Comparison of ENCODE assay signal across 8 cellular contexts in genomic region chr22:37808294-37808657, GRCh38. TPM values are rescaled to one million over a fixed set of nuclear protein-coding genes. Genes with fewer than 3 reads are reported as not detected.
DNase-seq lines count a peak whose midpoint lies in the region; ATAC-seq, FAIRE-seq and TF ChIP-seq lines count a peak whose summit lies in the region.

No MANE protein-coding gene starts in this region.

- TF ChIP-seq POLR2A in endothelial cell of umbilical vein (IDR thresholded peaks at IDR 0.05; ENCODE audit: low read depth, low read length): no peak

- H3K27ac ChIP-seq in OCI-LY3 (ENCODE audit: low read length) (no peak overlapping the region), endothelial cell of umbilical vein (ENCODE audit: insufficient read depth, low read depth, low read length) (peak overlapping the region; percentile 25), neutrophil (no peak overlapping the region)

- H4K20me1 ChIP-seq in OCI-LY3 (ENCODE audit: insufficient read depth, low read length) (no peaks in the 10 kb centered on the region), endothelial cell of umbilical vein (replicated peaks; ENCODE audit: control insufficient read depth, extremely low read depth, insufficient read depth, low read length) (no peaks in the 10 kb centered on the region)

- no TSS peak for BruUV-seq in endothelial cell of umbilical vein (replicated peaks; lab: Mats Ljungman, UMichigan)

- DNase-seq in D721Med (ENCODE audit: insufficient read length, low spot score) (peak; percentile 1), endothelial cell of umbilical vein (ENCODE audit: low read depth, low spot score) (no peak), Kasumi-1 (lab: John Stamatoyannopoulos, UW) (no peak), SIG-M5 (lab: John Stamatoyannopoulos, UW) (no peak)

- TF ChIP-seq CTCF in D721Med (IDR thresholded peaks at IDR 0.05; ENCODE audit: insufficient read depth, missing control alignments): no peak
- no peak for TF ChIP-seq CTCF in OCI-LY3 (IDR thresholded peaks at IDR 0.05; ENCODE audit: low read depth, low read length)
- no peak for TF ChIP-seq CTCF in endothelial cell of umbilical vein (IDR thresholded peaks at IDR 0.05; ENCODE audit: extremely low read depth in 1 of 2, insufficient read depth in 1 of 2, low read depth in 1 of 2, low read length in 2 of 2)
- TF ChIP-seq CTCF in neutrophil (IDR thresholded peaks at IDR 0.05): no peak

- POLR2A ChIA-PET in endothelial cell of umbilical vein (lab: Charles Lee): interaction anchor here (2.2 kb wide), 1 partner anchor 9 kb away, joined by 5 read pairs; no protein-coding TSS in a partner anchor

- H3K4me2 ChIP-seq in OCI-LY3 (ENCODE audit: low read length) (peak overlapping the region; percentile 87), endothelial cell of umbilical vein (ENCODE audit: insufficient read depth, low read length) (peak overlapping the region; percentile 87)

- no peaks in the 10 kb centered on the region for H3K79me2 ChIP-seq in OCI-LY3 (ENCODE audit: low read length)
- peaks cover 13% of the 10 kb centered on the region for H3K79me2 ChIP-seq in endothelial cell of umbilical vein (ENCODE audit: control insufficient read depth, insufficient read depth, low read length)

- H3K27me3 ChIP-seq in OCI-LY3 (ENCODE audit: low read depth, low read length) (peaks cover 18% of the 10 kb centered on the region), endothelial cell of umbilical vein (ENCODE audit: control insufficient read depth in 2 of 2, insufficient read depth in 2 of 2, low read length in 2 of 2) (no peaks in the 10 kb centered on the region), neutrophil (peaks cover 62% of the 10 kb centered on the region)

- intact Hi-C loops in endothelial cell of umbilical vein (cut with micrococcal nuclease): loop anchor here (2.0 kb wide), 1 partner anchor 41 kb away; the partner anchor contains the start of gene EIF3L

- dilution Hi-C loops in endothelial cell of umbilical vein (cut with MboI; ENCODE audit: extremely low pct_ligation_motif_present, low sequenced_read_pairs): no loop called here

- H3K9me3 ChIP-seq in OCI-LY3 (ENCODE audit: insufficient read depth, low read length) (no peaks in the 10 kb centered on the region), endothelial cell of umbilical vein (replicated peaks; ENCODE audit: control insufficient read depth, insufficient read depth, low read length) (no peaks in the 10 kb centered on the region), neutrophil (no peaks in the 10 kb centered on the region)

- FAIRE-seq in D721Med (lab: Jason Lieb, UNC) (no peak), endothelial cell of umbilical vein (lab: Jason Lieb, UNC) (no peak)

- H3K4me1 ChIP-seq in OCI-LY3 (ENCODE audit: low read length): peaks cover 9% of the 10 kb centered on the region; the same call in 1 of the 2 replicates
- peaks cover 24% of the 10 kb centered on the region for H3K4me1 ChIP-seq in endothelial cell of umbilical vein (ENCODE audit: control insufficient read depth, extremely low read depth, insufficient read depth, low read length)
- H3K4me1 ChIP-seq in neutrophil (ENCODE audit: control insufficient read depth in 1 of 2, insufficient read depth in 1 of 2, low read depth in 1 of 2, low read length in 1 of 2): peaks cover 39 to 50% of the 10 kb centered on the region in 2 experiments

- no peak for ATAC-seq in HG02642 (IDR thresholded peaks at IDR 0.05; ENCODE audit: poor library complexity, unreplicated experiment)
- no peak for ATAC-seq in GM18517 (IDR thresholded peaks at IDR 0.05; ENCODE audit: unreplicated experiment)

- H2AFZ ChIP-seq in OCI-LY3 (ENCODE audit: low read depth, low read length) (peak overlapping the region; percentile 74), endothelial cell of umbilical vein (ENCODE audit: low read depth, low read length) (peak overlapping the region; percentile 82)

- H3K4me3 ChIP-seq in OCI-LY3 (ENCODE audit: low read length) (peak overlapping the region; percentile 83), endothelial cell of umbilical vein (replicated peaks in 1 of 3; ENCODE audit: insufficient read depth in 1 of 3, low read depth in 1 of 3, low read length in 3 of 3) (peak overlapping the region; percentile 57 to 72 (median 66)), neutrophil (ENCODE audit: low read depth in 1 of 2, low read length in 1 of 2) (peak overlapping the region; percentile 63 to 78)

- CTCF ChIA-PET in endothelial cell of umbilical vein (lab: Charles Lee): interaction anchor here (1.1 to 4.2 kb wide), 6 partner anchors 9 to 165 kb away, joined by 3 to 35 read pairs (median 4); no protein-coding TSS in a partner anchor

- H3K9ac ChIP-seq in OCI-LY3 (ENCODE audit: low read length): peak overlapping the region; percentile 64
- H3K9ac ChIP-seq in endothelial cell of umbilical vein (replicated peaks; ENCODE audit: extremely low read depth, insufficient read depth, low read length): peak overlapping the region; percentile 55

- H3K36me3 ChIP-seq in OCI-LY3 (replicated peaks; ENCODE audit: low read depth, low read length): no peaks in the 10 kb centered on the region
- H3K36me3 ChIP-seq in endothelial cell of umbilical vein (ENCODE audit: control insufficient read depth in 2 of 2, extremely low read depth in 1 of 2, insufficient read depth in 2 of 2, low read length in 2 of 2): no peaks in the 10 kb centered on the region
- no peaks in the 10 kb centered on the region for H3K36me3 ChIP-seq in neutrophil

- H3K9me1 ChIP-seq in endothelial cell of umbilical vein (replicated peaks; ENCODE audit: control insufficient read depth, extremely low read depth, insufficient read depth, low read length): no peaks in the 10 kb centered on the region

TF ChIP-seq in endothelial cell of umbilical vein, 7 proteins besides CTCF, POLR2A, EP300 and RAD21:
- TF ChIP-seq POLR2AphosphoS5 (IDR thresholded peaks at IDR 0.05; ENCODE audit: insufficient read depth, low read depth, low read length): no peak
- no peak for TF ChIP-seq MYC (IDR thresholded peaks at IDR 0.05; ENCODE audit: low read depth, low read length)
- TF ChIP-seq JUN (IDR thresholded peaks at IDR 0.05; ENCODE audit: borderline replicate concordance, insufficient read depth, insufficient read length, low read depth): no peak
- no peak for TF ChIP-seq FOS (IDR thresholded peaks at IDR 0.05; ENCODE audit: borderline replicate concordance, insufficient read depth, low read length)
- no peak for TF ChIP-seq MAX (IDR thresholded peaks at IDR 0.05; ENCODE audit: insufficient read depth, insufficient read length)

RNA-seq across cellular contexts. Expression of gene GCAT, which starts 0.5 kb away (rescaled TPM):
- total RNA-seq in endothelial cell of umbilical vein: 19.7 and 19.9 TPM in 2 replicates
- 19.7 and 24.4 TPM in 2 replicates for polyA plus RNA-seq in endothelial cell of umbilical vein
- polyA plus RNA-seq in endothelial cell of umbilical vein (2011; cell fraction: cytosol; rRNA removed): 14.5 and 16.7 TPM in 2 replicates
- polyA plus RNA-seq in endothelial cell of umbilical vein (2011; cell fraction: nucleus; rRNA removed): 11.3 and 14.8 TPM in 2 replicates
- 11.3 and 13.0 TPM in 2 replicates for polyA plus RNA-seq in endothelial cell of umbilical vein (2012)
- 10.5 and 11.2 TPM in 2 replicates for polyA minus RNA-seq in endothelial cell of umbilical vein
- 6.8 TPM for polyA minus RNA-seq in endothelial cell of umbilical vein (2011; cell fraction: cytosol; rRNA and poly(A)+ RNA removed)
- 2.5 and 3.3 TPM in 2 replicates for polyA minus RNA-seq in endothelial cell of umbilical vein (2011; cell fraction: nucleus; rRNA and poly(A)+ RNA removed)

RNA-seq across cellular contexts. Expression of gene GALR3, which starts 14.9 kb away (rescaled TPM):
- total RNA-seq in endothelial cell of umbilical vein: not detected in 2 replicates
- not detected in 2 replicates for polyA plus RNA-seq in endothelial cell of umbilical vein
- not detected in 2 replicates for polyA plus RNA-seq in endothelial cell of umbilical vein (2011; cell fraction: cytosol; rRNA removed)
- not detected in 2 replicates for polyA plus RNA-seq in endothelial cell of umbilical vein (2011; cell fraction: nucleus; rRNA removed)
- polyA plus RNA-seq in endothelial cell of umbilical vein (2012): not detected in 2 replicates
- 0.34 TPM in 1 of 2 replicates, not detected in the other for polyA minus RNA-seq in endothelial cell of umbilical vein
- polyA minus RNA-seq in endothelial cell of umbilical vein (2011; cell fraction: cytosol; rRNA and poly(A)+ RNA removed): not detected
- polyA minus RNA-seq in endothelial cell of umbilical vein (2011; cell fraction: nucleus; rRNA and poly(A)+ RNA removed): not detected in 2 replicates

RNA-seq across cellular contexts. Expression of gene ANKRD54, which starts 35.9 kb away (rescaled TPM):
- total RNA-seq in endothelial cell of umbilical vein: 25.5 and 26.0 TPM in 2 replicates
- 26.7 and 40.0 TPM in 2 replicates for polyA plus RNA-seq in endothelial cell of umbilical vein
- polyA plus RNA-seq in endothelial cell of umbilical vein (2011; cell fraction: cytosol; rRNA removed): 25.3 and 27.1 TPM in 2 replicates
- polyA plus RNA-seq in endothelial cell of umbilical vein (2011; cell fraction: nucleus; rRNA removed): 34.0 and 37.4 TPM in 2 replicates
- polyA plus RNA-seq in endothelial cell of umbilical vein (2012): 14.4 and 16.2 TPM in 2 replicates
- 13.3 and 16.9 TPM in 2 replicates for polyA minus RNA-seq in endothelial cell of umbilical vein
- polyA minus RNA-seq in endothelial cell of umbilical vein (2011; cell fraction: cytosol; rRNA and poly(A)+ RNA removed): 17.3 TPM
- polyA minus RNA-seq in endothelial cell of umbilical vein (2011; cell fraction: nucleus; rRNA and poly(A)+ RNA removed): 9.4 and 9.6 TPM in 2 replicates

RNA-seq across cellular contexts. Expression of gene EIF3L, which starts 40.9 kb away (rescaled TPM):
- total RNA-seq in endothelial cell of umbilical vein: 442 and 479 TPM in 2 replicates
- 601 and 647 TPM in 2 replicates for polyA plus RNA-seq in endothelial cell of umbilical vein
- polyA plus RNA-seq in endothelial cell of umbilical vein (2011; cell fraction: cytosol; rRNA removed): 624 and 642 TPM in 2 replicates
- 261 and 274 TPM in 2 replicates for polyA plus RNA-seq in endothelial cell of umbilical vein (2011; cell fraction: nucleus; rRNA removed)
- 656 and 666 TPM in 2 replicates for polyA plus RNA-seq in endothelial cell of umbilical vein (2012)
- 794 and 798 TPM in 2 replicates for polyA minus RNA-seq in endothelial cell of umbilical vein
- polyA minus RNA-seq in endothelial cell of umbilical vein (2011; cell fraction: cytosol; rRNA and poly(A)+ RNA removed): 217 TPM
- polyA minus RNA-seq in endothelial cell of umbilical vein (2011; cell fraction: nucleus; rRNA and poly(A)+ RNA removed): 110 and 171 TPM in 2 replicates
